In genomic region chr21:34813266-34813886, GRCh38 we compare ENCODE assay signal across 15 cellular contexts.
DNase-seq lines count a peak whose midpoint lies in the region; ATAC-seq, FAIRE-seq and TF ChIP-seq lines count a peak whose summit lies in the region.
"Had no signal": no experiment of that assay in that cellular context is flagged by ENCODE, and none has a peak within 500 bp of the region (broad histone marks: within the 10 kb centered on the region; RNA-seq: fewer than 3 reads in every experiment).

No MANE protein-coding gene starts in this region.

- H3K4me1 Mint-ChIP-seq in HFFc6 (ENCODE audit: low read depth) (peaks cover 100% of the 10 kb centered on the region), astrocyte (ENCODE audit: low read depth, unreplicated experiment) (peaks cover 85% of the 10 kb centered on the region)

- H3K36me3 Mint-ChIP-seq in HFFc6 (ENCODE audit: low read depth) = peaks cover 80% of the 10 kb centered on the region
- H3K36me3 Mint-ChIP-seq in astrocyte (ENCODE audit: low read depth, unreplicated experiment) = peaks cover 40% of the 10 kb centered on the region

- H3K9me2 ChIP-seq in hepatocyte (replicated peaks; ENCODE audit: insufficient read depth) = no peaks in the 10 kb centered on the region

- ATAC-seq in A549 (peak; percentile 57 to 63; a peak in 4 of 6 replicates), GM19463 (IDR thresholded peaks at IDR 0.05; ENCODE audit: unreplicated experiment) (no peak), GM21737 (IDR thresholded peaks at IDR 0.05; ENCODE audit: unreplicated experiment) (no peak)
- ATAC-seq: K562, Right ventricle myocardium inferior had no signal

- peak in 1 of 2 experiments; percentile 60 for DNase-seq in A549 (ENCODE audit: low read depth in 1 of 2, low spot score in 1 of 2)
- DNase-seq in HFFc6 = peak; percentile 67
- peak; percentile 83 for DNase-seq in astrocyte (ENCODE audit: low read depth)
- DNase-seq in hepatocyte (ENCODE audit: low spot score) = no peak
- DNase-seq in NCI-H526 treated with DMSO at 0.1 percent for 48 hours (lab: John Stamatoyannopoulos, UW) = no peak
- no peak for DNase-seq in activated CD4-positive, alpha-beta T cell treated with anti-CD3 and anti-CD28 coated beads, Interleukin-2, amount 50 U/mL, for 1 hour
- DNase-seq: activated B cell treated with CpG ODN at 0.5 μM for 24 hours; colonic mucosa; GOT3; pancreas; stimulated activated CD4-positive, alpha-beta T cell treated with anti-CD3 and anti-CD28 coated beads, Interleukin-4, amount 100 ng/mL, for 4 hours had no signal

- H4K20me1 ChIP-seq in astrocyte (ENCODE audit: insufficient read depth, low read length) (peaks cover 74% of the 10 kb centered on the region), hepatocyte (ENCODE audit: insufficient read depth, poor library complexity, severe bottlenecking) (no peaks in the 10 kb centered on the region)

- peaks cover 51% of the 10 kb centered on the region for H3K36me3 ChIP-seq in astrocyte (ENCODE audit: insufficient read depth, low read length)
- no peaks in the 10 kb centered on the region for H3K36me3 ChIP-seq in hepatocyte (replicated peaks; ENCODE audit: insufficient read depth, low read depth)
- H3K36me3 ChIP-seq: colonic mucosa, pancreas had no signal

- H3K9ac ChIP-seq in astrocyte (ENCODE audit: low read length) = peak overlapping the region; percentile 68

- WGBS in A549 (ENCODE audit: missing lambda C conversion rate) = 83% methylated on average over 6 of the region's 10 CpGs
- WGBS in hepatocyte (ENCODE audit: low lambda C conversion rate, missing lambda C conversion rate) = 95% methylated on average over 10 of the region's 10 CpGs

- H3K27me3 ChIP-seq in astrocyte (ENCODE audit: insufficient read depth, low read length) (no peaks in the 10 kb centered on the region), hepatocyte (no peaks in the 10 kb centered on the region)
- H3K27me3 ChIP-seq: colonic mucosa, pancreas had no signal

- H3K27ac Mint-ChIP-seq in HFFc6 (peak overlapping the region; percentile 92), astrocyte (ENCODE audit: unreplicated experiment) (peak overlapping the region; percentile 75)

- no peak for TF ChIP-seq RAD21 in A549 (conservative IDR thresholded peaks at IDR 0.05 in 1 of 2, IDR thresholded peaks at IDR 0.05 in 1 of 2)

- peak overlapping the region; percentile 65 for H3K4me3 Mint-ChIP-seq in HFFc6
- peak overlapping the region; percentile 17 for H3K4me3 Mint-ChIP-seq in astrocyte (ENCODE audit: unreplicated experiment)
- H3K4me3 Mint-ChIP-seq: activated B cell treated with CpG ODN at 0.5 μM for 24 hours had no signal

- no peak for TF ChIP-seq CTCF in A549 (IDR thresholded peaks at IDR 0.05)
- TF ChIP-seq CTCF in HFFc6 (IDR thresholded peaks at IDR 0.05) = no peak
- TF ChIP-seq CTCF in astrocyte (IDR thresholded peaks at IDR 0.05; ENCODE audit: insufficient read depth, low read depth, low read length) = no peak
- no peak for TF ChIP-seq CTCF in hepatocyte (IDR thresholded peaks at IDR 0.05; ENCODE audit: poor library complexity)

- CTCF ChIA-PET in A549 (lab: Yijun Ruan, JAX) = interaction anchor here (0.7 to 3.2 kb wide), 2 partner anchors 26 to 67 kb away, joined by 3 to 21 read pairs; no protein-coding TSS in a partner anchor

- H3K4me2 ChIP-seq in A549 (peak overlapping the region; percentile 73), astrocyte (ENCODE audit: low read length) (peak overlapping the region; percentile 54), hepatocyte (no peak overlapping the region)

- H3K27ac ChIP-seq in A549 (peak overlapping the region; percentile 95 to 97), astrocyte (ENCODE audit: low read depth, low read length) (peak overlapping the region; percentile 92), hepatocyte (peak overlapping the region; percentile 33)
- H3K27ac ChIP-seq: colonic mucosa, pancreas had no signal

- no peak overlapping the region for H2AFZ ChIP-seq in astrocyte (ENCODE audit: low read depth, low read length)
- H2AFZ ChIP-seq in hepatocyte = no peak overlapping the region

- H3K27me3 Mint-ChIP-seq in HFFc6 (ENCODE audit: insufficient read depth) (peaks cover 26% of the 10 kb centered on the region), astrocyte (ENCODE audit: low read depth, unreplicated experiment) (no peaks in the 10 kb centered on the region)
- H3K27me3 Mint-ChIP-seq: activated B cell treated with CpG ODN at 0.5 μM for 24 hours had no signal

- H3K4me1 ChIP-seq in A549 = peaks cover 71% of the 10 kb centered on the region
- H3K4me1 ChIP-seq in astrocyte (ENCODE audit: insufficient read depth, low read length) = peaks cover 59% of the 10 kb centered on the region
- H3K4me1 ChIP-seq in hepatocyte (ENCODE audit: insufficient read depth) = peaks cover 49% of the 10 kb centered on the region
- H3K4me1 ChIP-seq: colonic mucosa had no signal

- FAIRE-seq in A549 (lab: Jason Lieb, UNC) = no peak
- no peak for FAIRE-seq in astrocyte (lab: Jason Lieb, UNC)
- FAIRE-seq: K562, pancreas had no signal

- H3K79me2 ChIP-seq in astrocyte (ENCODE audit: insufficient read depth, low read length) = peaks cover 47% of the 10 kb centered on the region
- H3K79me2 ChIP-seq in hepatocyte = no peaks in the 10 kb centered on the region

- H3K4me3 ChIP-seq in A549 (no peak overlapping the region), astrocyte (ENCODE audit: insufficient read depth, low read depth, low read length) (no peak overlapping the region), hepatocyte (no peak overlapping the region)
- H3K4me3 ChIP-seq: colonic mucosa, K562, pancreas had no signal

- H3K9me3 Mint-ChIP-seq in HFFc6 (no peaks in the 10 kb centered on the region), astrocyte (ENCODE audit: unreplicated experiment) (no peaks in the 10 kb centered on the region)
- H3K9me3 Mint-ChIP-seq: activated B cell treated with CpG ODN at 0.5 μM for 24 hours had no signal

- no peaks in the 10 kb centered on the region for H3K9me3 ChIP-seq in A549
- no peaks in the 10 kb centered on the region for H3K9me3 ChIP-seq in astrocyte (ENCODE audit: insufficient read depth, low read depth, low read length)
- no peaks in the 10 kb centered on the region for H3K9me3 ChIP-seq in hepatocyte (ENCODE audit: low read depth)
- H3K9me3 ChIP-seq: colonic mucosa, pancreas had no signal

- no peak for TF ChIP-seq POLR2A in A549 (IDR thresholded peaks at IDR 0.05; ENCODE audit: low read length)

- no peak for TF ChIP-seq EP300 in A549 (IDR thresholded peaks at IDR 0.05)

- POLR2A ChIA-PET in A549 (lab: Yijun Ruan, JAX) = interaction anchor here (0.6 to 2.4 kb wide), 6 partner anchors 23 to 75 kb away, joined by 3 to 15 read pairs (median 7); no protein-coding TSS in a partner anchor

TF ChIP-seq in A549, 52 proteins besides CTCF, POLR2A, EP300 and RAD21 (continues in another document):
- TF ChIP-seq CEBPB (IDR thresholded peaks at IDR 0.05) (peak in 1 of 2 experiments; percentile 54; a peak in 1 of 4 replicates), KDM5A (IDR thresholded peaks at IDR 0.05) (no peak), HDAC2 (IDR thresholded peaks at IDR 0.05) (no peak), EHF (CRISPR knock-in tag; IDR thresholded peaks at IDR 0.05) (no peak), FOSB (CRISPR knock-in tag; IDR thresholded peaks at IDR 0.05) (no peak), NFE2L2 (conservative IDR thresholded peaks at IDR 0.05; ENCODE audit: low read length) (no peak)
- TF ChIP-seq, protein P1, sequence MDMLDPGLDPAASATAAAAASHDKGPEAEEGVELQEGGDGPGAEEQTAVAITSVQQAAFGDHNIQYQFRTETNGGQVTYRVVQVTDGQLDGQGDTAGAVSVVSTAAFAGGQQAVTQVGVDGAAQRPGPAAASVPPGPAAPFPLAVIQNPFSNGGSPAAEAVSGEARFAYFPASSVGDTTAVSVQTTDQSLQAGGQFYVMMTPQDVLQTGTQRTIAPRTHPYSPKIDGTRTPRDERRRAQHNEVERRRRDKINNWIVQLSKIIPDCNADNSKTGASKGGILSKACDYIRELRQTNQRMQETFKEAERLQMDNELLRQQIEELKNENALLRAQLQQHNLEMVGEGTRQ (IDR thresholded peaks at IDR 0.05) = no peak
- TF ChIP-seq, protein P2, sequence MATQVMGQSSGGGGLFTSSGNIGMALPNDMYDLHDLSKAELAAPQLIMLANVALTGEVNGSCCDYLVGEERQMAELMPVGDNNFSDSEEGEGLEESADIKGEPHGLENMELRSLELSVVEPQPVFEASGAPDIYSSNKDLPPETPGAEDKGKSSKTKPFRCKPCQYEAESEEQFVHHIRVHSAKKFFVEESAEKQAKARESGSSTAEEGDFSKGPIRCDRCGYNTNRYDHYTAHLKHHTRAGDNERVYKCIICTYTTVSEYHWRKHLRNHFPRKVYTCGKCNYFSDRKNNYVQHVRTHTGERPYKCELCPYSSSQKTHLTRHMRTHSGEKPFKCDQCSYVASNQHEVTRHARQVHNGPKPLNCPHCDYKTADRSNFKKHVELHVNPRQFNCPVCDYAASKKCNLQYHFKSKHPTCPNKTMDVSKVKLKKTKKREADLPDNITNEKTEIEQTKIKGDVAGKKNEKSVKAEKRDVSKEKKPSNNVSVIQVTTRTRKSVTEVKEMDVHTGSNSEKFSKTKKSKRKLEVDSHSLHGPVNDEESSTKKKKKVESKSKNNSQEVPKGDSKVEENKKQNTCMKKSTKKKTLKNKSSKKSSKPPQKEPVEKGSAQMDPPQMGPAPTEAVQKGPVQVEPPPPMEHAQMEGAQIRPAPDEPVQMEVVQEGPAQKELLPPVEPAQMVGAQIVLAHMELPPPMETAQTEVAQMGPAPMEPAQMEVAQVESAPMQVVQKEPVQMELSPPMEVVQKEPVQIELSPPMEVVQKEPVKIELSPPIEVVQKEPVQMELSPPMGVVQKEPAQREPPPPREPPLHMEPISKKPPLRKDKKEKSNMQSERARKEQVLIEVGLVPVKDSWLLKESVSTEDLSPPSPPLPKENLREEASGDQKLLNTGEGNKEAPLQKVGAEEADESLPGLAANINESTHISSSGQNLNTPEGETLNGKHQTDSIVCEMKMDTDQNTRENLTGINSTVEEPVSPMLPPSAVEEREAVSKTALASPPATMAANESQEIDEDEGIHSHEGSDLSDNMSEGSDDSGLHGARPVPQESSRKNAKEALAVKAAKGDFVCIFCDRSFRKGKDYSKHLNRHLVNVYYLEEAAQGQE (IDR thresholded peaks at IDR 0.05) = no peak
- TF ChIP-seq, protein P3, sequence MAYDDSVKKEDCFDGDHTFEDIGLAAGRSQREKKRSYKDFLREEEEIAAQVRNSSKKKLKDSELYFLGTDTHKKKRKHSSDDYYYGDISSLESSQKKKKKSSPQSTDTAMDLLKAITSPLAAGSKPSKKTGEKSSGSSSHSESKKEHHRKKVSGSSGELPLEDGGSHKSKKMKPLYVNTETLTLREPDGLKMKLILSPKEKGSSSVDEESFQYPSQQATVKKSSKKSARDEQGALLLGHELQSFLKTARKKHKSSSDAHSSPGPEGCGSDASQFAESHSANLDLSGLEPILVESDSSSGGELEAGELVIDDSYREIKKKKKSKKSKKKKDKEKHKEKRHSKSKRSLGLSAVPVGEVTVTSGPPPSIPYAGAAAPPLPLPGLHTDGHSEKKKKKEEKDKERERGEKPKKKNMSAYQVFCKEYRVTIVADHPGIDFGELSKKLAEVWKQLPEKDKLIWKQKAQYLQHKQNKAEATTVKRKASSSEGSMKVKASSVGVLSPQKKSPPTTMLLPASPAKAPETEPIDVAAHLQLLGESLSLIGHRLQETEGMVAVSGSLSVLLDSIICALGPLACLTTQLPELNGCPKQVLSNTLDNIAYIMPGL (CRISPR knock-in tag; IDR thresholded peaks at IDR 0.05; ENCODE audit: borderline replicate concordance) = no peak

Comparison
In these comparisons a context has a peak if more than half of its experiments do, and no peak if none do; other contexts are left out.
1. ATAC-seq: peak in A549 (2 of 2); none in GM19463 (single experiment) and GM21737 (single experiment).
2. DNase-seq: peak in HFFc6 (single experiment) and astrocyte (single experiment); none in hepatocyte (single experiment), NCI-H526 treated with DMSO at 0.1 percent for 48 hours (single experiment) and activated CD4-positive, alpha-beta T cell treated with anti-CD3 and anti-CD28 coated beads, Interleukin-2, amount 50 U/mL, for 1 hour (single experiment).
3. H3K27ac ChIP-seq: peak in every context shown above with its lines; median percentile 96 in A549; 92 in astrocyte; 33 in hepatocyte.